8 cellular contexts compared by ENCODE assay signal in genomic region chr10:27558612-27559020, GRCh38. TPM values are rescaled to one million over a fixed set of nuclear protein-coding genes. Genes with fewer than 3 reads are reported as not detected.
A peak's percentile ranks its signal among the peaks of the same experiment; 100 is the strongest.
DNase-seq lines count a peak whose midpoint lies in the region; ATAC-seq and TF ChIP-seq lines count a peak whose summit lies in the region.

No MANE protein-coding gene starts in this region.

- no peak overlapping the region for H3K27ac ChIP-seq in RWPE1

- H3K9me3 Mint-ChIP-seq in CD14-positive monocyte (peaks cover 0 to 1% (median 0%) of the 10 kb centered on the region in 7 donors), chondrocyte (ENCODE audit: low read depth) (no peaks in the 10 kb centered on the region)

- DNase-seq in CD14-positive monocyte (ENCODE audit: low spot score): peak; percentile 55
- DNase-seq in RWPE1 (ENCODE audit: low spot score): peak; percentile 49
- no peak for DNase-seq in chondrocyte (ENCODE audit: low spot score)
- peak; percentile 80 for DNase-seq in left kidney (ENCODE audit: low read depth, low spot score)
- DNase-seq in superior temporal gyrus (ENCODE audit: extremely low spot score): peak; percentile 78
- no peak for DNase-seq in GM19240 (ENCODE audit: insufficient read length, low spot score)

- peak; percentile 83 for ATAC-seq in HG03280 (IDR thresholded peaks at IDR 0.05; ENCODE audit: unreplicated experiment)

- H3K4me1 Mint-ChIP-seq in CD14-positive monocyte (no peaks in the 10 kb centered on the region), chondrocyte (ENCODE audit: low read depth) (peaks cover 8% of the 10 kb centered on the region)

- H3K4me3 ChIP-seq in GM12875 (ENCODE audit: low read depth, low read length): no peak overlapping the region

- H3K27me3 Mint-ChIP-seq in CD14-positive monocyte (ENCODE audit: low read depth in 3 of 3) (peaks cover 0 to 5% (median 0%) of the 10 kb centered on the region in 3 donors), chondrocyte (ENCODE audit: low read depth) (no peaks in the 10 kb centered on the region)

- CTCF ChIA-PET in RWPE1 (lab: Yijun Ruan, JAX): interaction anchor here (0.6 to 1.4 kb wide), 5 partner anchors 93 to 1193 kb away, joined by 3 to 6 read pairs (median 4); no protein-coding TSS in a partner anchor

- no peak overlapping the region for H3K4me3 Mint-ChIP-seq in CD14-positive monocyte
- no peak overlapping the region for H3K4me3 Mint-ChIP-seq in chondrocyte (ENCODE audit: unreplicated experiment)

- H3K36me3 Mint-ChIP-seq in CD14-positive monocyte (no peaks in the 10 kb centered on the region), chondrocyte (ENCODE audit: low read depth) (no peaks in the 10 kb centered on the region)

- H3K27ac Mint-ChIP-seq in CD14-positive monocyte: peak overlapping the region in 1 of 7 donors; percentile 7
- H3K27ac Mint-ChIP-seq in chondrocyte (ENCODE audit: unreplicated experiment): no peak overlapping the region

- POLR2A ChIA-PET in RWPE1 (lab: Yijun Ruan, JAX; ENCODE audit: low non-redundant PET): no interaction called here

- TF ChIP-seq CTCF in CD14-positive monocyte (IDR thresholded peaks at IDR 0.05) (peak; percentile 76), GM12875 (IDR thresholded peaks at IDR 0.05; ENCODE audit: borderline replicate concordance, insufficient read depth, low read depth, low read length) (peak; percentile 39; the same call in 1 of the 2 replicates), RWPE1 (conservative IDR thresholded peaks at IDR 0.05; ENCODE audit: low read depth) (peak; percentile 82), chondrocyte (IDR thresholded peaks at IDR 0.05) (peak; percentile 99)

- intact Hi-C loops in CD14-positive monocyte (cut with micrococcal nuclease): loop anchor here (5.0 kb wide), 2 partner anchors 94 to 99 kb away; no protein-coding TSS in a partner anchor

RNA-seq across cellular contexts. Expression of gene RAB18, which starts 54.5 kb away (rescaled TPM):
- polyA plus RNA-seq in CD14-positive monocyte: 100 to 1,000 TPM; 117 to 133 TPM
- total RNA-seq in chondrocyte: 176 to 179 TPM (median 178 TPM) in 3 replicates

Comparison
In these comparisons a context has a peak if more than half of its experiments do, and no peak if none do; other contexts are left out.
1. DNase-seq: peak in CD14-positive monocyte (single experiment), RWPE1 (single experiment), left kidney (single experiment) and superior temporal gyrus (single experiment); none in chondrocyte (single experiment) and GM19240 (single experiment).
2. CTCF ChIP-seq: peak in every context shown above with its lines; median percentile 99 in chondrocyte; 82 in RWPE1; 76 in CD14-positive monocyte; 39 in GM12875.